Comparison of ENCODE assay signal across 12 cellular contexts in the genomic region with DNA sequence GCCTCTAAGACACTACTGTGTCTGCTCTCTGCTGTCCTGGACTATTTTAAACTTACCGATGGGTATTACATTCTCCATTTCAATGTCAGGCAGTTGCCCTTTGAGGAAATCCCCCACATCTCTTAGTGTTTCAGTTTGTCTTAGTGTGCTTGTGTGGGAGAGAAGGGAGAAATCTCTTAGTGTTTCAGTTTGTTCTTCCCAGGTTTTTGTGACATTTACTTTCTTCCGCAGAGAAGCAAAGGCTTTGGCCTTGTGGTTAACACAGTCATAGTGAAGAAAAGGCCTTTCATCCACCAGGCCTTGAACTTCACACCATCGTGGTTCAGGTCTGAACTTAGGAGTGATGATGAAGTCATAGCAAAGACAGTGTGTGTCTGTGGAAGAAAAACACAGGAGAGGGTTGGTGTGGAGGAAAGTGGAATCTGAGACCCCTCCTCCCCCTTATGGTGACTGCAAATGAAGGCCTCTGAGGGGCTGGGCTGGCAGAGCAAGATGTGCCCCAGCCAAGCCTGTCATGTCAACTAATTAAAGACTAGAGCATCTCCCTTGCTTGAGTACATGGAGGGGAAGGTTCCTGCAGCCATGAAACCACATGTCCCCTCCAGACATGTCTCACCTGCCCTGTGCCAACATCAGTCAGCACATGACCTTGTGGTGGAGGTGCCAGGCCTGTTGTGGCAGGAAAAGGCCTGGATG. TPM values are rescaled to one million over a fixed set of nuclear protein-coding genes. Genes with fewer than 3 reads are reported as not detected.
A peak's percentile ranks its signal among the peaks of the same experiment; 100 is the strongest.
DNase-seq lines count a peak whose midpoint lies in the region; ATAC-seq, FAIRE-seq and TF ChIP-seq lines count a peak whose summit lies in the region.
"Had no signal": no experiment of that assay in that cellular context is flagged by ENCODE, and none has a peak within 500 bp of the region (broad histone marks: within the 10 kb centered on the region; RNA-seq: fewer than 3 reads in every experiment).

No MANE protein-coding gene starts in this region.

- H4K20me1 ChIP-seq in OCI-LY7 (ENCODE audit: insufficient read depth, low read length): no peaks in the 10 kb centered on the region

- H3K79me2 ChIP-seq in OCI-LY7 (ENCODE audit: insufficient read depth, low read depth, low read length): no peaks in the 10 kb centered on the region

- peaks cover 24% of the 10 kb centered on the region for H3K4me1 ChIP-seq in OCI-LY7 (ENCODE audit: insufficient read depth, low read length, poor library complexity, severe bottlenecking)

- no TSS peak for BruUV-seq in OCI-LY7 (replicated peaks; lab: Mats Ljungman, UMichigan)

- peak overlapping the region; percentile 31 for H3K4me3 Mint-ChIP-seq in activated naive CD8-positive, alpha-beta T cell treated with anti-CD3 and anti-CD28 coated beads, Interleukin-2, amount 10 ng/mL, durations not matched to agents 7 days and 5 days

- no peak for TF ChIP-seq POLR2A in GM12892 (IDR thresholded peaks at IDR 0.05; ENCODE audit: low read depth, low read length)

- intact Hi-C loops in OCI-LY7 (cut with micrococcal nuclease; ENCODE audit: unreplicated experiment): no loop called here

- H2AFZ ChIP-seq in OCI-LY7 (ENCODE audit: low read length): no peak overlapping the region

- H3K27ac ChIP-seq in OCI-LY7 (ENCODE audit: low read depth, low read length, poor library complexity, severe bottlenecking): no peak overlapping the region

- FAIRE-seq in GM12892 (lab: Jason Lieb, UNC): peak; percentile 79
- FAIRE-seq: colon, small intestine had no signal

- peaks cover 6% of the 10 kb centered on the region; the same call in 1 of the 2 replicates for H3K36me3 ChIP-seq in OCI-LY7 (ENCODE audit: insufficient read depth, low read length)

- H3K9me3 Mint-ChIP-seq in activated naive CD8-positive, alpha-beta T cell treated with anti-CD3 and anti-CD28 coated beads, Interleukin-2, amount 10 ng/mL, durations not matched to agents 7 days and 5 days: no peaks in the 10 kb centered on the region

- POLR2A ChIA-PET in activated naive CD8-positive, alpha-beta T cell treated with anti-CD3 and anti-CD28 coated beads, Interleukin-2, amount 10 ng/mL, durations not matched to agents 7 days and 5 days (lab: Charles Lee): no interaction called here
- POLR2A ChIA-PET in OCI-LY7 (lab: Charles Lee): no interaction called here

- no peaks in the 10 kb centered on the region for H3K9me2 ChIP-seq in OCI-LY7 (ENCODE audit: insufficient read depth, low read length)

- no peak overlapping the region for H3K4me3 ChIP-seq in OCI-LY7 (ENCODE audit: low read depth, low read length, poor library complexity, severe bottlenecking)
- H3K4me3 ChIP-seq: mucosa of descending colon had no signal

- peaks cover 33% of the 10 kb centered on the region for H3K4me1 Mint-ChIP-seq in activated naive CD8-positive, alpha-beta T cell treated with anti-CD3 and anti-CD28 coated beads, Interleukin-2, amount 10 ng/mL, durations not matched to agents 7 days and 5 days

- DNase-seq in GM12892 (ENCODE audit: insufficient read length) (no peak), NCI-H2227 treated with DMSO at 0.1 percent for 48 hours (lab: John Stamatoyannopoulos, UW) (no peak), amniotic stem cell (lab: John Stamatoyannopoulos, UW) (no peak), OCI-LY7 (ENCODE audit: low spot score) (no peak)
- no peak for DNase-seq in activated naive CD8-positive, alpha-beta T cell treated with anti-CD3 and anti-CD28 coated beads, Interleukin-2, amount 10 ng/mL, durations not matched to agents 7 days and 5 days
- DNase-seq: mucosa of descending colon, NCI-H146, small intestine had no signal

- ATAC-seq in GM19043 (IDR thresholded peaks at IDR 0.05; ENCODE audit: low read depth, unreplicated experiment) (peak; percentile 40), HG03064 (IDR thresholded peaks at IDR 0.05; ENCODE audit: low read depth, unreplicated experiment) (peak; percentile 47), GM21423 (IDR thresholded peaks at IDR 0.05; ENCODE audit: unreplicated experiment) (no peak)
- no peak for ATAC-seq in activated naive CD8-positive, alpha-beta T cell treated with anti-CD3 and anti-CD28 coated beads, Interleukin-2, amount 10 ng/mL, durations not matched to agents 7 days and 5 days (ENCODE audit: low read depth)
- ATAC-seq: mucosa of descending colon had no signal

- H3K36me3 Mint-ChIP-seq in activated naive CD8-positive, alpha-beta T cell treated with anti-CD3 and anti-CD28 coated beads, Interleukin-2, amount 10 ng/mL, durations not matched to agents 7 days and 5 days: peaks cover 9% of the 10 kb centered on the region

- TF ChIP-seq CTCF in OCI-LY7 (conservative IDR thresholded peaks at IDR 0.05; ENCODE audit: low read length): no peak

- no peaks in the 10 kb centered on the region for H3K9me3 ChIP-seq in OCI-LY7 (ENCODE audit: low read length)
- H3K9me3 ChIP-seq: mucosa of descending colon had no signal

- peak overlapping the region; percentile 18 for H3K27ac Mint-ChIP-seq in activated naive CD8-positive, alpha-beta T cell treated with anti-CD3 and anti-CD28 coated beads, Interleukin-2, amount 10 ng/mL, durations not matched to agents 7 days and 5 days

- no peak overlapping the region for H3K4me2 ChIP-seq in OCI-LY7 (ENCODE audit: low read length)

- CTCF ChIA-PET in OCI-LY7 (lab: Charles Lee; ENCODE audit: unreplicated experiment): no interaction called here

- H3K27me3 Mint-ChIP-seq in activated naive CD8-positive, alpha-beta T cell treated with anti-CD3 and anti-CD28 coated beads, Interleukin-2, amount 10 ng/mL, durations not matched to agents 7 days and 5 days: peaks cover 19% of the 10 kb centered on the region

RNA-seq across cellular contexts. Expression of a gene that starts 23.9 kb away (rescaled TPM):
- not detected for polyA plus RNA-seq in GM12892 (2012; ENCODE audit: missing spikeins)
- not detected for total RNA-seq in activated naive CD8-positive, alpha-beta T cell treated with anti-CD3 and anti-CD28 coated beads, Interleukin-2, amount 10 ng/mL, durations not matched to agents 7 days and 5 days
- total RNA-seq in OCI-LY7 (2014; rRNA removed; shearing (Covaris generic)): not detected in 2 replicates
- total RNA-seq in OCI-LY7 (2022): not detected in 2 replicates
- total RNA-seq: mucosa of descending colon had no signal
- polyA plus RNA-seq: small intestine had no signal

RNA-seq across cellular contexts. Expression of a gene that starts 37.7 kb away (rescaled TPM):
- polyA plus RNA-seq in GM12892 (2012; ENCODE audit: missing spikeins): 0.08 TPM
- under 1 TPM; 0.91 to 0.97 TPM for total RNA-seq in activated naive CD8-positive, alpha-beta T cell treated with anti-CD3 and anti-CD28 coated beads, Interleukin-2, amount 10 ng/mL, durations not matched to agents 7 days and 5 days
- total RNA-seq in OCI-LY7 (2014; rRNA removed; shearing (Covaris generic)): 0.79 and 0.82 TPM in 2 replicates
- total RNA-seq in OCI-LY7 (2022): 1.9 and 2.3 TPM in 2 replicates
- total RNA-seq: mucosa of descending colon had no signal

RNA-seq across cellular contexts. Expression of a gene that starts 59.6 kb away (rescaled TPM):
- polyA plus RNA-seq in GM12892 (2012; ENCODE audit: missing spikeins): not detected
- under 1 TPM; 0.53 to 0.60 TPM for total RNA-seq in activated naive CD8-positive, alpha-beta T cell treated with anti-CD3 and anti-CD28 coated beads, Interleukin-2, amount 10 ng/mL, durations not matched to agents 7 days and 5 days
- 0.60 TPM in 1 of 2 replicates, not detected in the other for total RNA-seq in OCI-LY7 (2014; rRNA removed; shearing (Covaris generic))
- 2.6 and 3.0 TPM in 2 replicates for total RNA-seq in OCI-LY7 (2022)

Comparison
In these comparisons a context has a peak if more than half of its experiments do, and no peak if none do; other contexts are left out.
1. ATAC-seq: peak in GM19043 (single experiment) and HG03064 (single experiment); none in activated naive CD8-positive, alpha-beta T cell treated with anti-CD3 and anti-CD28 coated beads, Interleukin-2, amount 10 ng/mL, durations not matched to agents 7 days and 5 days (single experiment) and GM21423 (single experiment).